ENCODE assay signal across 13 cellular contexts in the genomic region with DNA sequence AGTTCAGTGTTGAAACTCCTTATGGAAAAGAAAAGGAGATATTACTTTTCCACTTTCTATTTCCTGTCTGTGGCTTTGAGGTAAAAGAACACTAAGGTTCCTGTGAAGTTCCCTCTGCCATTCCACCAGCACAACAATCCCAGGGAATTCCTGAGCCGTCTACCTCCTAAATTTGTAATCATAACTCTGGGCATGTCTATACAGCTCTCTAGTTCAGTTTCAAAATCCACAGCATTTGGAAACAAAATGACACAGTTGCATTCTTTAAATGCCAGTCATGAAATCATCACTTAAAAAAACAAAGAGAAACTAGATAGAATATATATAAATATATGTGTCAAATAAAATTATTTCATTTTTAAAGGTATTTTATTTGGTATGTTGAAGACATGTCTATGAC.
DNase-seq lines count a peak whose midpoint lies in the region; ATAC-seq and TF ChIP-seq lines count a peak whose summit lies in the region.
"Had no signal": no experiment of that assay in that cellular context is flagged by ENCODE, and none has a peak within 500 bp of the region (broad histone marks: within the 10 kb centered on the region; RNA-seq: fewer than 3 reads in every experiment).

No MANE protein-coding gene starts in this region.

- H3K27me3 Mint-ChIP-seq in nephron progenitor cell (ENCODE audit: low read depth, poor library complexity) = no peaks in the 10 kb centered on the region
- H3K27me3 Mint-ChIP-seq: natural killer cell treated with Interleukin-12 subunit alpha and Interleukin-12 subunit beta and Interleukin-15 and Interleukin-18, amount 100 ng/mL, for 72 hours had no signal

- no peak overlapping the region for H3K4me3 ChIP-seq in adipocyte (ENCODE audit: low read length)
- H3K4me3 ChIP-seq in fibroblast of mammary gland (ENCODE audit: control insufficient read depth, low read depth, low read length) = no peak overlapping the region
- H3K4me3 ChIP-seq in skin epidermis = no peak overlapping the region
- H3K4me3 ChIP-seq in MM.1S (ENCODE audit: low read length) = no peak overlapping the region
- H3K4me3 ChIP-seq: gastroesophageal sphincter had no signal

- H3K27ac ChIP-seq in skin epidermis (peak overlapping the region in 16 of 21 experiments; percentile 33 to 80 (median 68)), MM.1S (ENCODE audit: low read length) (no peak overlapping the region)
- H3K27ac ChIP-seq: gastroesophageal sphincter had no signal

- peaks cover 49% of the 10 kb centered on the region for H3K4me1 ChIP-seq in adipocyte (ENCODE audit: control insufficient read depth, insufficient read depth, low read length)
- H3K4me1 ChIP-seq in MM.1S (ENCODE audit: low read length) = no peaks in the 10 kb centered on the region
- H3K4me1 ChIP-seq: gastroesophageal sphincter had no signal

- no peak overlapping the region for H2AFZ ChIP-seq in MM.1S (ENCODE audit: low read length)

- no peaks in the 10 kb centered on the region for H3K27me3 ChIP-seq in adipocyte (replicated peaks; ENCODE audit: control insufficient read depth, insufficient read depth, low read length)
- H3K27me3 ChIP-seq in MM.1S (replicated peaks; ENCODE audit: insufficient read depth, low read length) = no peaks in the 10 kb centered on the region
- H3K27me3 ChIP-seq: gastroesophageal sphincter had no signal

- ATAC-seq in GM18520 (IDR thresholded peaks at IDR 0.05; ENCODE audit: unreplicated experiment) = no peak
- ATAC-seq in HG02571 (IDR thresholded peaks at IDR 0.05; ENCODE audit: unreplicated experiment) = no peak
- ATAC-seq: natural killer cell treated with Interleukin-12 subunit alpha and Interleukin-12 subunit beta and Interleukin-15 and Interleukin-18, amount 100 ng/mL, for 72 hours had no signal

- no peak overlapping the region for H3K27ac Mint-ChIP-seq in nephron progenitor cell
- H3K27ac Mint-ChIP-seq: natural killer cell treated with Interleukin-12 subunit alpha and Interleukin-12 subunit beta and Interleukin-15 and Interleukin-18, amount 100 ng/mL, for 72 hours had no signal

- no peaks in the 10 kb centered on the region for H3K9me2 ChIP-seq in MM.1S (replicated peaks; ENCODE audit: insufficient read depth, low read length)

- no peak overlapping the region for H3K4me3 Mint-ChIP-seq in nephron progenitor cell
- H3K4me3 Mint-ChIP-seq: natural killer cell treated with Interleukin-12 subunit alpha and Interleukin-12 subunit beta and Interleukin-15 and Interleukin-18, amount 100 ng/mL, for 72 hours had no signal

- DNase-seq in GM04504 (ENCODE audit: low read depth) (peak; percentile 14), adipocyte (ENCODE audit: low read depth) (peak; percentile 79), fibroblast of mammary gland (ENCODE audit: low read depth) (peak; percentile 54), MM.1S (no peak), nephron progenitor cell (no peak)
- DNase-seq: KBM-7, NCI-H2029, Right ventricle myocardium superior had no signal

- H3K9ac ChIP-seq in adipocyte (ENCODE audit: low read length) (peak overlapping the region; percentile 68), MM.1S (ENCODE audit: low read length) (no peak overlapping the region)

- H3F3A ChIP-seq in MM.1S (ENCODE audit: insufficient read depth, low read length) = no peaks in the 10 kb centered on the region

- H4K20me1 ChIP-seq in MM.1S (ENCODE audit: insufficient read depth, low read length) = no peaks in the 10 kb centered on the region

- H3K4me2 ChIP-seq in MM.1S (ENCODE audit: low read depth, low read length) = no peak overlapping the region

- no peaks in the 10 kb centered on the region for H3K79me2 ChIP-seq in MM.1S (ENCODE audit: low read length)

- TF ChIP-seq CTCF in fibroblast of mammary gland (conservative IDR thresholded peaks at IDR 0.05; ENCODE audit: control insufficient read depth, insufficient read depth, low read depth, low read length) (no peak), MM.1S (IDR thresholded peaks at IDR 0.05; ENCODE audit: low read length) (no peak), nephron progenitor cell (IDR thresholded peaks at IDR 0.05) (no peak)

- H3K36me3 ChIP-seq in adipocyte (ENCODE audit: control insufficient read depth, insufficient read depth, low read length, severe bottlenecking) = peaks cover 45% of the 10 kb centered on the region
- H3K36me3 ChIP-seq in MM.1S (replicated peaks; ENCODE audit: insufficient read depth, low read length) = no peaks in the 10 kb centered on the region

- H3K9me3 Mint-ChIP-seq in nephron progenitor cell = no peaks in the 10 kb centered on the region
- H3K9me3 Mint-ChIP-seq: natural killer cell treated with Interleukin-12 subunit alpha and Interleukin-12 subunit beta and Interleukin-15 and Interleukin-18, amount 100 ng/mL, for 72 hours had no signal

- H3K36me3 Mint-ChIP-seq in nephron progenitor cell (ENCODE audit: low read depth) = peaks cover 42% of the 10 kb centered on the region

- H3K9me3 ChIP-seq in adipocyte (ENCODE audit: control insufficient read depth, low read length) (no peaks in the 10 kb centered on the region), MM.1S (replicated peaks; ENCODE audit: insufficient read depth, low read length) (no peaks in the 10 kb centered on the region)
- H3K9me3 ChIP-seq: gastroesophageal sphincter had no signal

- H3K4me1 Mint-ChIP-seq in nephron progenitor cell = no peaks in the 10 kb centered on the region

Comparison
In these comparisons a context has a peak if more than half of its experiments do, and no peak if none do; other contexts are left out.
1. DNase-seq: peak in GM04504 (single experiment), adipocyte (single experiment) and fibroblast of mammary gland (single experiment); none in MM.1S (single experiment) and nephron progenitor cell (single experiment).